ENCODE assay signal across 19 cellular contexts in genomic region chr17:77118251-77118928, GRCh38. TPM values are rescaled to one million over a fixed set of nuclear protein-coding genes. Genes with fewer than 3 reads are reported as not detected.
A peak's percentile ranks its signal among the peaks of the same experiment; 100 is the strongest.
DNase-seq lines count a peak whose midpoint lies in the region; ATAC-seq and TF ChIP-seq lines count a peak whose summit lies in the region.
"Had no signal": no experiment of that assay in that cellular context is flagged by ENCODE, and none has a peak within 500 bp of the region (broad histone marks: within the 10 kb centered on the region; RNA-seq: fewer than 3 reads in every experiment).

No MANE protein-coding gene starts in this region.

- H3F3A ChIP-seq in neural cell (ENCODE audit: insufficient read depth, low read length, poor library complexity, severe bottlenecking), result peaks cover 5% of the 10 kb centered on the region

- no peak for TF ChIP-seq CTCF in neural cell (IDR thresholded peaks at IDR 0.05; ENCODE audit: poor library complexity, severe bottlenecking)

- H2AFZ ChIP-seq in neural cell (ENCODE audit: low read depth, low read length), result no peak overlapping the region
- no peak overlapping the region for H2AFZ ChIP-seq in Karpas-422 (ENCODE audit: low read length)
- H2AFZ ChIP-seq: neural progenitor cell had no signal

- H3K9ac ChIP-seq in neural cell (ENCODE audit: low read length) (peak overlapping the region; percentile 63), Karpas-422 (ENCODE audit: low read length) (no peak overlapping the region)
- H3K9ac ChIP-seq: BLaER1, neural progenitor cell had no signal

- TF ChIP-seq RAD21 in neural cell (conservative IDR thresholded peaks at IDR 0.05), result peak; percentile 40

- H3K36me3 ChIP-seq in neural cell (ENCODE audit: insufficient read depth, low read length), result no peaks in the 10 kb centered on the region
- no peaks in the 10 kb centered on the region for H3K36me3 ChIP-seq in Karpas-422 (ENCODE audit: insufficient read depth, low read length)
- H3K36me3 ChIP-seq: BLaER1, neural progenitor cell, thoracic aorta had no signal

- H3K9me3 ChIP-seq in neural cell (ENCODE audit: low read length), result no peaks in the 10 kb centered on the region
- H3K9me3 ChIP-seq in Karpas-422 (ENCODE audit: low read length), result no peaks in the 10 kb centered on the region
- H3K9me3 ChIP-seq: BLaER1, thoracic aorta had no signal

- H3K79me2 ChIP-seq in neural cell (replicated peaks; ENCODE audit: insufficient read depth, low read length) (no peaks in the 10 kb centered on the region), Karpas-422 (ENCODE audit: low read length) (no peaks in the 10 kb centered on the region)

- H3K4me3 ChIP-seq in neural cell (ENCODE audit: low read length) (peak overlapping the region; percentile 48), Karpas-422 (ENCODE audit: low read length) (no peak overlapping the region)
- H3K4me3 ChIP-seq: BLaER1, GM12878, neural progenitor cell, thoracic aorta had no signal

- peak; percentile 49 for ATAC-seq in Right ventricle myocardium superior (ENCODE audit: poor library complexity)
- ATAC-seq: GM12878 had no signal

- TF ChIP-seq EP300 in neural cell (conservative IDR thresholded peaks at IDR 0.05; ENCODE audit: poor library complexity, severe bottlenecking), result peak; percentile 92

- H3K27ac ChIP-seq in angular gyrus (ENCODE audit: low read depth, low read length) (peak overlapping the region; percentile 27), neural cell (ENCODE audit: low read length) (peak overlapping the region; percentile 95), temporal lobe (ENCODE audit: low read depth, low read length) (peak overlapping the region; percentile 55), Karpas-422 (ENCODE audit: low read length) (no peak overlapping the region)
- H3K27ac ChIP-seq: BLaER1, epithelial cell of prostate, neural progenitor cell, thoracic aorta had no signal

- H4K20me1 ChIP-seq in neural cell (ENCODE audit: insufficient read depth), result no peaks in the 10 kb centered on the region
- H4K20me1 ChIP-seq in Karpas-422 (ENCODE audit: insufficient read depth, low read depth, low read length), result no peaks in the 10 kb centered on the region
- H4K20me1 ChIP-seq: BLaER1 had no signal

- intact Hi-C loops in Right ventricle myocardium superior (cut with DNase I), result no loop called here

- no peaks in the 10 kb centered on the region for H3K4me1 ChIP-seq in Karpas-422 (ENCODE audit: low read length)
- H3K4me1 ChIP-seq: BLaER1, neural progenitor cell had no signal

- DNase-seq in Right ventricle myocardium superior (peak; percentile 13), Karpas-422 (no peak), NCI-H1092 (lab: John Stamatoyannopoulos, UW) (no peak), D341Med (ENCODE audit: low spot score) (no peak)
- DNase-seq in stimulated activated CD4-positive, alpha-beta T cell treated with anti-CD3 and anti-CD28 coated beads, Interleukin-2, amount 100 ng/mL, for 48 hours, result no peak
- DNase-seq: activated CD4-positive, alpha-beta T cell treated with anti-CD3 and anti-CD28 coated beads for 1 hour; HFFc6; NCI-H2029 treated with DMSO at 0.1 percent for 48 hours; NCI-H82; RPMI8226; stimulated activated CD4-positive, alpha-beta T cell treated with anti-CD3 and anti-CD28 coated beads, Interleukin-12 subunit alpha, Interleukin-12 subunit beta, amount 100 ng/mL, for 4 hours had no signal

- no peaks in the 10 kb centered on the region for H3K9me2 ChIP-seq in neural cell (ENCODE audit: insufficient read depth, low read length)
- H3K9me2 ChIP-seq in Karpas-422 (replicated peaks; ENCODE audit: insufficient read depth, low read length), result no peaks in the 10 kb centered on the region

- H3K4me2 ChIP-seq in neural cell (ENCODE audit: low read length), result peak overlapping the region; percentile 76
- no peak overlapping the region for H3K4me2 ChIP-seq in Karpas-422 (ENCODE audit: low read depth, low read length, poor library complexity, severe bottlenecking)
- H3K4me2 ChIP-seq: BLaER1, neural progenitor cell had no signal

- H3K27me3 ChIP-seq in neural cell (ENCODE audit: insufficient read depth, low read depth, low read length), result no peaks in the 10 kb centered on the region
- no peaks in the 10 kb centered on the region for H3K27me3 ChIP-seq in Karpas-422 (ENCODE audit: low read length)
- H3K27me3 ChIP-seq: BLaER1, neural progenitor cell had no signal

TF ChIP-seq in neural cell, 6 proteins besides CTCF, POLR2A, EP300 and RAD21:
- TF ChIP-seq REST (IDR thresholded peaks at IDR 0.05; ENCODE audit: borderline replicate concordance) (peak; percentile 100), TAF1 (IDR thresholded peaks at IDR 0.05; ENCODE audit: low read depth) (no peak), POLR2AphosphoS5 (IDR thresholded peaks at IDR 0.05) (peak; percentile 77), EZH2 (IDR thresholded peaks at IDR 0.05; ENCODE audit: borderline replicate concordance, insufficient read depth, low read length, poor library complexity, severe bottlenecking) (no peak), SMC3 (conservative IDR thresholded peaks at IDR 0.05; ENCODE audit: poor library complexity) (peak; percentile 43), MXI1 (conservative IDR thresholded peaks at IDR 0.05; ENCODE audit: poor library complexity, severe bottlenecking) (peak; percentile 49)

RNA-seq across cellular contexts. Expression of gene SEC14L1, which starts 22.4 kb away (rescaled TPM):
- total RNA-seq in Right ventricle myocardium superior (63.9 TPM), temporal lobe (80.4 TPM)
- polyA plus RNA-seq in neural cell, result 40.4 and 49.7 TPM in 2 replicates
- polyA minus RNA-seq in neural cell, result 112 TPM in 2 replicates
- total RNA-seq in Karpas-422 (2014; rRNA removed; shearing (Covaris generic); ENCODE audit: low replicate concordance), result 22.6 and 32.0 TPM in 2 replicates
